27 cellular contexts compared by ENCODE assay signal in the genomic region with DNA sequence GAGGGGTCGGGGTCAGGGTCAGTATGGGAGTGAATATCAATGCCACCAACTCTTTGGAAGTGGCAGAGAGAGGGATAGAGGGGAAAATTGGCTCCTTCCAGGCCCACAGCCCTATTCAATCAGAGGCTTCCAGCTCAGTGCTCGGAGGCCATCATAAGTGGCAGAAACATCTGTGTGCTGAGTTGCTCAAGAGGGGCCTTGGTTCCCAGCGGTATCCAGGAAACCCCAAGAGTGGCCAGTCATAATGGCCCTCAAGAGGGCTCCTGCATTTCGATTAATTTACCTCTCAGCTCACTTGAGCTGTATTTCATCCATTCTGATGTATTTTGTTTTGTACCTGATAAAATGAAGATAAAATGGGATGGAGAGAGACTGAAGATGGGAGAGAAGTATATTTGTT.
"Had no signal": no experiment of that assay in that cellular context is flagged by ENCODE, and none has a peak within 500 bp of the region (broad histone marks: within the 10 kb centered on the region; RNA-seq: fewer than 3 reads in every experiment).

No MANE protein-coding gene starts in this region.

- H3K4me3 ChIP-seq: adrenal gland, cardiac muscle cell, colonic mucosa, gastrocnemius medialis, mucosa of descending colon, right atrium auricular region, tibial nerve had no signal

- H3K9me3 ChIP-seq: adrenal gland, colonic mucosa, gastrocnemius medialis, mucosa of descending colon, right atrium auricular region, tibial nerve had no signal

- ATAC-seq: gastrocnemius medialis; left ventricle myocardium superior; mucosa of descending colon; natural killer cell treated with Interleukin-12 subunit alpha and Interleukin-12 subunit beta and Interleukin-15 and Interleukin-18, amount 100 ng/mL, for 72 hours had no signal

- H3K27me3 ChIP-seq: cardiac muscle cell, colonic mucosa, gastrocnemius medialis, right atrium auricular region, tibial nerve had no signal

- DNase-seq: activated CD4-positive, alpha-beta memory T cell treated with anti-CD3 and anti-CD28 coated beads for 36 hours; activated CD4-positive, alpha-beta T cell treated with anti-CD3 and anti-CD28 coated beads, Interleukin-2, amount 10 ng/mL, durations not matched to agents 24 days and 14 days; activated CD4-positive, CD25-positive, alpha-beta regulatory T cell treated with anti-CD3 and anti-CD28 coated beads, Interleukin-2, amount 50 U/mL, for 72 hours; activated CD8-positive, alpha-beta memory T cell treated with anti-CD3 and anti-CD28 coated beads, Interleukin-2, amount 50 U/mL, for 4 hours; activated effector memory CD4-positive, alpha-beta T cell treated with anti-CD3 and anti-CD28 coated beads, Interleukin-2, amount 50 U/mL, for 16 hours; activated naive CD4-positive, alpha-beta T cell treated with anti-CD3 and anti-CD28 coated beads for 36 hours; activated naive CD8-positive, alpha-beta T cell treated with anti-CD3 and anti-CD28 coated beads for 36 hours; activated T-cell treated with anti-CD3 and anti-CD28 coated beads, Interleukin-2, amount 50 U/mL, for 1 hour; adrenal gland; aorta; cerebellar nuclear complex; colonic mucosa; effector memory CD4-positive, alpha-beta T cell; erythroblast; gastrocnemius medialis; glutamatergic neuron; islet precursor cell; left ventricle myocardium superior; mucosa of descending colon; stimulated activated CD4-positive, alpha-beta T cell treated with anti-CD3 and anti-CD28 coated beads, Interleukin-15, amount 100 ng/mL, for 24 hours; stimulated activated CD4-positive, alpha-beta T cell treated with anti-CD3 and anti-CD28 coated beads, Interleukin-2, amount 100 ng/mL, for 24 hours; stimulated activated naive CD4-positive, alpha-beta T cell; WERI-Rb-1 had no signal

- H3K36me3 ChIP-seq: adrenal gland, cardiac muscle cell, colonic mucosa, gastrocnemius medialis, right atrium auricular region, tibial nerve, WERI-Rb-1 had no signal

- H3K4me1 ChIP-seq: adrenal gland, colonic mucosa, gastrocnemius medialis, tibial nerve had no signal
